ENCODE assay signal across 8 cellular contexts in the genomic region with DNA sequence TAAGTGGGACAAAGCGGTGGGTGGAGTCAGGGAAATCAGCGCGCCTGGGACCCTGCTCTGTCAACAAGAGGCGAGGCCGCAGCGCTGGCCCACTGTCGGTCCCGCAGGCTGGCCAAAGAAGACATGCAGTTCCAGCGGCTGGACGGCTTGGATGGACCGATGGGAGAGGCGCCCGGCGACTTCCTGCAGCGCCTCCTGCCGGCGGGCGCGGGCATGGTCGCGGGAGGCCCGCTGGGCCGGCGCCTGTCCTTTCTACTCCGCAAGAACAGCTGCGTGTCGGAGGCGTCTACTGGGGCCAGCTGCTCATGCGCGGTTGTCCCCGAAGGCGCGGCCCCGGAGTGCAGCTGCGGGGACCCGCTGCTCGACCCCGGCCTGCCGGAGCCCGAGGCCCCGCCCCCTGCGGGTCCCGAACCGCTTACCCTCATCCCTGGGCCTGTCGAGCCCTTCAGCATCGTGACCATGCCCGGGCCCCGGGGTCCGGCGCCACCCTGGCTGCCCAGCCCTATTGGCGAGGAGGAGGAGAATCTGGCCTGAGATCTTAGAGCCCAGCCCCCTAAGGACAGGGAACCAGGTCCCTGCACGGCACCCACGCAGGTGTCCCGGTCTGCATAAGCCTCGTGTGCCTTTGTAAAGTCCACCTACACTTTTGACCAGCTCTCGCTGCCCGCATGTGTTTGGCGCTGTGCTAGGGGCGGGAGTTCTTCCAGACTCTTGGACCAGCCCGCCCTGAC. TPM values are rescaled to one million over a fixed set of nuclear protein-coding genes. Genes with fewer than 3 reads are reported as not detected.
DNase-seq lines count a peak whose midpoint lies in the region; ATAC-seq, FAIRE-seq and TF ChIP-seq lines count a peak whose summit lies in the region.

No MANE protein-coding gene starts in this region.

- peak; percentile 47 for FAIRE-seq in GM12878 (lab: Jason Lieb, UNC)

- no peaks in the 10 kb centered on the region for H4K20me1 ChIP-seq in GM12878 (ENCODE audit: control insufficient read depth, insufficient read depth)

- TF ChIP-seq CTCF in GM12878 (IDR thresholded peaks at IDR 0.05 in 2 of 3, conservative IDR thresholded peaks at IDR 0.05 in 1 of 3; ENCODE audit: control insufficient read depth in 2 of 3, extremely low read depth in 1 of 3, insufficient read depth in 1 of 3, low read depth in 3 of 3, low read length in 3 of 3): peak; percentile 82 to 91 (median 89)
- TF ChIP-seq CTCF in gastrocnemius medialis (IDR thresholded peaks at IDR 0.05 in 4 of 5, conservative IDR thresholded peaks at IDR 0.05 in 1 of 5): peak; percentile 78 to 92 (median 83)

- TF ChIP-seq EP300 in GM12878 (IDR thresholded peaks at IDR 0.05; ENCODE audit: borderline replicate concordance in 1 of 2, control insufficient read depth in 1 of 2, low read depth in 2 of 2, low read length in 2 of 2): no peak

- peak overlapping the region; percentile 93 for H3K4me2 ChIP-seq in GM12878 (ENCODE audit: control insufficient read depth, insufficient read depth)

- POLR2A ChIA-PET in GM12878 (lab: Charles Lee): interaction anchor here (0.6 kb wide), 1 partner anchor 141 kb away, joined by 3 read pairs; no protein-coding TSS in a partner anchor

- SMC1A ChIA-PET in GM12878 (lab: Charles Lee; ENCODE audit: uncharacterized antibody, unreplicated experiment): interaction anchor here (0.6 to 1.7 kb wide), 8 partner anchors 21 to 90 kb away, joined by 3 to 6 read pairs (median 3); partner anchors contain the start of genes FBXW9 and GET3

- no peaks in the 10 kb centered on the region for H3K79me2 ChIP-seq in GM12878 (ENCODE audit: control insufficient read depth, insufficient read depth, low read length)

- H3K9ac ChIP-seq in GM12878 (ENCODE audit: control insufficient read depth, insufficient read depth, low read length): no peak overlapping the region

- 12% methylated on average over 50 of the region's 60 CpGs for WGBS in GM12878 (ENCODE audit: insufficient coverage, insufficient replicate concordance, low lambda C conversion rate, missing lambda C conversion rate)
- WGBS in iPS DF 6.9 (ENCODE audit: insufficient coverage, insufficient read length): no CpG with 5 or more reads among the region's 60 CpGs

- H3K4me1 ChIP-seq in GM12878 (ENCODE audit: control insufficient read depth, insufficient read depth, low read length) (no peaks in the 10 kb centered on the region), iPS DF 6.9 (ENCODE audit: control insufficient read depth, insufficient read depth, low read length) (peaks cover 2% of the 10 kb centered on the region; the same call in 1 of the 2 replicates), gastrocnemius medialis (peaks cover 8% of the 10 kb centered on the region in 2 donors)

- H3K4me3 ChIP-seq in GM12878 (peak overlapping the region; percentile 32; the same call in 1 of the 2 replicates), iPS DF 6.9 (ENCODE audit: low read length) (peak overlapping the region; percentile 24; the same call in 1 of the 2 replicates), gastrocnemius medialis (peak overlapping the region; percentile 24 to 53 (median 46))

- peak; percentile 18 for DNase-seq in GDM1 (lab: John Stamatoyannopoulos, UW)
- peak; percentile 65 for DNase-seq in NCI-H1105 (lab: John Stamatoyannopoulos, UW)
- DNase-seq in T-helper 9 cell: peak; percentile 60
- no peak for DNase-seq in GM12878 (ENCODE audit: low read depth, low spot score)
- DNase-seq in iPS DF 6.9 (ENCODE audit: low read depth, low spot score): peak; percentile 63
- peak in 1 of 2 donors; percentile 70 for DNase-seq in gastrocnemius medialis

- in situ Hi-C loops in GM12878 (cut with MboI): no loop called here
- in situ Hi-C loops in gastrocnemius medialis (cut with MboI; ENCODE audit: low sequenced_read_pairs in 4 of 4): loop anchor here in 1 of 4 donors (5.0 kb wide), 1 partner anchor 90 kb away; no protein-coding TSS in a partner anchor

- H3K27me3 ChIP-seq in GM12878 (replicated peaks in 1 of 2; ENCODE audit: control insufficient read depth in 2 of 2, insufficient read depth in 2 of 2, low read length in 1 of 2) (peaks cover 0 to 2% of the 10 kb centered on the region in 2 experiments; a peak in 1 of 4 replicates), iPS DF 6.9 (ENCODE audit: control insufficient read depth, insufficient read depth, low read length) (no peaks in the 10 kb centered on the region), gastrocnemius medialis (peaks cover 0 to 4% (median 0%) of the 10 kb centered on the region in 3 donors)

- BruUV-seq in GM12878 (replicated peaks; lab: Mats Ljungman, UMichigan): no TSS peak

- peak; percentile 93 for ATAC-seq in GM12878
- ATAC-seq in gastrocnemius medialis: peak; percentile 60 to 83
- no peak for ATAC-seq in GM21447 (IDR thresholded peaks at IDR 0.05; ENCODE audit: unreplicated experiment)
- no peak for ATAC-seq in GM18868 (IDR thresholded peaks at IDR 0.05; ENCODE audit: unreplicated experiment)

- intact Hi-C loops in GM12878 (cut with micrococcal nuclease; ENCODE audit: unreplicated experiment) (loop anchor here (1.0 to 5.0 kb wide), 2 partner anchors 40 to 195 kb away; no protein-coding TSS in a partner anchor), gastrocnemius medialis (cut with DNase I; ENCODE audit: low total_unique reads) (loop anchor here (5.0 kb wide), 1 partner anchor 45 kb away; no protein-coding TSS in a partner anchor)

- RAD21 ChIA-PET in GM12878 (lab: Charles Lee; ENCODE audit: unreplicated experiment): interaction anchor here (0.6 to 1.0 kb wide), 3 partner anchors 23 to 89 kb away, joined by 3 read pairs; partner anchors contain the start of gene TRIR

- no peaks in the 10 kb centered on the region for H3K36me3 ChIP-seq in GM12878 (ENCODE audit: control insufficient read depth in 2 of 2, insufficient read depth in 2 of 2, low read length in 1 of 2)
- no peaks in the 10 kb centered on the region for H3K36me3 ChIP-seq in iPS DF 6.9 (ENCODE audit: control insufficient read depth, insufficient read depth, low read length)
- H3K36me3 ChIP-seq in gastrocnemius medialis: no peaks in the 10 kb centered on the region

- H2AFZ ChIP-seq in GM12878 (ENCODE audit: control insufficient read depth, low read depth, low read length): peak overlapping the region; percentile 65; the same call in 1 of the 2 replicates

- no peaks in the 10 kb centered on the region for H3K9me3 ChIP-seq in GM12878 (replicated peaks; ENCODE audit: control insufficient read depth, insufficient read depth, low read length)
- no peaks in the 10 kb centered on the region for H3K9me3 ChIP-seq in iPS DF 6.9 (ENCODE audit: control insufficient read depth, insufficient read depth, low read length)
- no peaks in the 10 kb centered on the region for H3K9me3 ChIP-seq in gastrocnemius medialis

- no peak for TF ChIP-seq POLR2A in GM12878 (IDR thresholded peaks at IDR 0.05; ENCODE audit: low read depth, low read length)
- no peak for TF ChIP-seq POLR2A in gastrocnemius medialis (IDR thresholded peaks at IDR 0.05)

- H3K27ac ChIP-seq in GM12878 (ENCODE audit: control insufficient read depth, insufficient read depth) (no peak overlapping the region), iPS DF 6.9 (ENCODE audit: low read length) (no peak overlapping the region), gastrocnemius medialis (peak overlapping the region in 3 of 4 donors; percentile 11 to 58 (median 57))

- TF ChIP-seq RAD21 in GM12878 (IDR thresholded peaks at IDR 0.05; ENCODE audit: insufficient read depth, low read depth, low read length): peak; percentile 49

- CTCF ChIA-PET in GM12878 (lab: Yijun Ruan, JAX): interaction anchor here (0.6 to 17.0 kb wide), 21 partner anchors 8 to 961 kb away, joined by 3 to 426 read pairs (median 5); partner anchors contain the start of genes DHPS, FBXW9, GET3 and JUNB

RNA-seq across cellular contexts. Expression of gene BEST2, which starts 6.1 kb away (rescaled TPM):
- not detected in 2 replicates for total RNA-seq in GM12878 (2013; cell fraction: nucleolus; rRNA removed)
- total RNA-seq in GM12878 (2014; rRNA removed): not detected in 2 replicates
- total RNA-seq in GM12878 (2014; rRNA removed; fragmentation: Illumina TruSeq; extraction: Trizol): not detected in 2 replicates
- 0.08 TPM in 1 of 2 replicates, not detected in the other for total RNA-seq in GM12878 (2021)
- not detected for polyA plus RNA-seq in GM12878 (2011; ENCODE audit: low read depth)
- polyA plus RNA-seq in GM12878 (2011; rRNA removed): not detected in 2 replicates
- polyA plus RNA-seq in GM12878 (2011; cell fraction: cytosol; rRNA removed): 0.03 and 0.10 TPM in 2 replicates
- not detected in 2 replicates for polyA plus RNA-seq in GM12878 (2011; cell fraction: nucleus; rRNA removed)
- 0.15 and 0.20 TPM in 2 replicates for polyA plus RNA-seq in GM12878 (2012)
- polyA plus RNA-seq in GM12878 (2014; fragmentation: Illumina TruSeq; extraction: Trizol): not detected in 2 replicates
- not detected for polyA plus RNA-seq in GM12878 (2014; fragmentation: Nextera tagmentation; extraction: Ambion mirVana)
- polyA plus RNA-seq in GM12878 (2014; rRNA removed): 0.09 TPM in 1 of 2 replicates, not detected in the other
- polyA plus RNA-seq in GM12878 (2016; fragmentation: Nextera tagmentation; extraction: Ambion mirVana): not detected
- polyA minus RNA-seq in GM12878 (2011; rRNA and poly(A)+ RNA removed): not detected in 2 replicates
- not detected in 2 replicates for polyA minus RNA-seq in GM12878 (2011; cell fraction: cytosol; rRNA and poly(A)+ RNA removed)
- not detected in 2 replicates for polyA minus RNA-seq in GM12878 (2011; cell fraction: nucleus; rRNA and poly(A)+ RNA removed)
- total RNA-seq in gastrocnemius medialis: under 1 TPM in 1 of 4 donors, not detected in 3; 0.63 TPM

RNA-seq across cellular contexts. Expression of gene HOOK2, which starts 17.6 kb away (rescaled TPM):
- 23.1 and 31.7 TPM in 2 replicates for total RNA-seq in GM12878 (2013; cell fraction: nucleolus; rRNA removed)
- total RNA-seq in GM12878 (2014; rRNA removed): 5.8 and 6.8 TPM in 2 replicates
- 3.4 and 3.8 TPM in 2 replicates for total RNA-seq in GM12878 (2014; rRNA removed; fragmentation: Illumina TruSeq; extraction: Trizol)
- 6.4 and 8.3 TPM in 2 replicates for total RNA-seq in GM12878 (2021)
- polyA plus RNA-seq in GM12878 (2011; ENCODE audit: low read depth): 6.3 TPM
- polyA plus RNA-seq in GM12878 (2011; rRNA removed): 3.3 and 3.5 TPM in 2 replicates
- 3.0 and 3.4 TPM in 2 replicates for polyA plus RNA-seq in GM12878 (2011; cell fraction: cytosol; rRNA removed)
- 14.3 and 19.5 TPM in 2 replicates for polyA plus RNA-seq in GM12878 (2011; cell fraction: nucleus; rRNA removed)
- 11.6 and 13.2 TPM in 2 replicates for polyA plus RNA-seq in GM12878 (2012)
- polyA plus RNA-seq in GM12878 (2014; fragmentation: Illumina TruSeq; extraction: Trizol): 4.4 and 5.6 TPM in 2 replicates
- polyA plus RNA-seq in GM12878 (2014; fragmentation: Nextera tagmentation; extraction: Ambion mirVana): 1 to 10 TPM; 1.5 TPM
- polyA plus RNA-seq in GM12878 (2014; rRNA removed): 8.6 and 9.6 TPM in 2 replicates
- polyA plus RNA-seq in GM12878 (2016; fragmentation: Nextera tagmentation; extraction: Ambion mirVana): 1 to 10 TPM; 7.5 to 9.2 TPM
- 1.9 and 5.6 TPM in 2 replicates for polyA minus RNA-seq in GM12878 (2011; rRNA and poly(A)+ RNA removed)
- not detected in 2 replicates for polyA minus RNA-seq in GM12878 (2011; cell fraction: cytosol; rRNA and poly(A)+ RNA removed)
- polyA minus RNA-seq in GM12878 (2011; cell fraction: nucleus; rRNA and poly(A)+ RNA removed): 5.7 and 8.6 TPM in 2 replicates
- 10 to 100 TPM; 12.3 to 23.4 (median 17.6) TPM for total RNA-seq in gastrocnemius medialis

RNA-seq across cellular contexts. Expression of gene GET3, which starts 20.4 kb away (rescaled TPM):
- total RNA-seq in GM12878 (2013; cell fraction: nucleolus; rRNA removed): 6.7 and 10.6 TPM in 2 replicates
- total RNA-seq in GM12878 (2014; rRNA removed) (109 and 118 TPM in 2 replicates), GM12878 (2014; rRNA removed; fragmentation: Illumina TruSeq; extraction: Trizol) (56.2 and 61.4 TPM in 2 replicates), GM12878 (2021) (75.3 and 84.0 TPM in 2 replicates), gastrocnemius medialis (10 to 100 TPM; 52.6 to 85.1 (median 70.5) TPM)
- polyA plus RNA-seq in GM12878 (2011; ENCODE audit: low read depth): 52.8 TPM
- polyA plus RNA-seq in GM12878 (2011; rRNA removed) (57.3 and 121 TPM in 2 replicates), GM12878 (2014; fragmentation: Illumina TruSeq; extraction: Trizol) (22.7 and 76.6 TPM in 2 replicates), GM12878 (2014; fragmentation: Nextera tagmentation; extraction: Ambion mirVana) (10 to 100 TPM; 14.5 to 22.0 TPM), GM12878 (2014; rRNA removed) (144 and 156 TPM in 2 replicates), GM12878 (2016; fragmentation: Nextera tagmentation; extraction: Ambion mirVana) (100 to 1,000 TPM; 126 to 139 TPM)
- polyA plus RNA-seq in GM12878 (2011; cell fraction: cytosol; rRNA removed): 140 and 205 TPM in 2 replicates
- 126 and 133 TPM in 2 replicates for polyA plus RNA-seq in GM12878 (2011; cell fraction: nucleus; rRNA removed)
- polyA plus RNA-seq in GM12878 (2012): 60.3 and 78.8 TPM in 2 replicates
- 56.2 and 89.3 TPM in 2 replicates for polyA minus RNA-seq in GM12878 (2011; rRNA and poly(A)+ RNA removed)
- 28.9 and 31.8 TPM in 2 replicates for polyA minus RNA-seq in GM12878 (2011; cell fraction: cytosol; rRNA and poly(A)+ RNA removed)
- polyA minus RNA-seq in GM12878 (2011; cell fraction: nucleus; rRNA and poly(A)+ RNA removed): 11.1 and 15.2 TPM in 2 replicates

RNA-seq across cellular contexts. Expression of gene TRIR, which starts 23.2 kb away (rescaled TPM):
- total RNA-seq in GM12878 (2013; cell fraction: nucleolus; rRNA removed): 26.0 and 30.2 TPM in 2 replicates
- total RNA-seq in GM12878 (2014; rRNA removed) (291 and 318 TPM in 2 replicates), GM12878 (2014; rRNA removed; fragmentation: Illumina TruSeq; extraction: Trizol) (113 and 124 TPM in 2 replicates), GM12878 (2021) (202 and 213 TPM in 2 replicates), gastrocnemius medialis (100 to 1,000 TPM; 260 to 354 (median 297) TPM)
- 172 TPM for polyA plus RNA-seq in GM12878 (2011; ENCODE audit: low read depth)
- polyA plus RNA-seq in GM12878 (2011; rRNA removed) (174 and 229 TPM in 2 replicates), GM12878 (2014; fragmentation: Illumina TruSeq; extraction: Trizol) (126 and 147 TPM in 2 replicates), GM12878 (2014; fragmentation: Nextera tagmentation; extraction: Ambion mirVana) (10 to 100 TPM; 59.7 to 96.0 TPM), GM12878 (2014; rRNA removed) (426 and 483 TPM in 2 replicates), GM12878 (2016; fragmentation: Nextera tagmentation; extraction: Ambion mirVana) (100 to 1,000 TPM; 193 to 202 TPM)
- polyA plus RNA-seq in GM12878 (2011; cell fraction: cytosol; rRNA removed): 227 and 370 TPM in 2 replicates
- polyA plus RNA-seq in GM12878 (2011; cell fraction: nucleus; rRNA removed): 111 and 155 TPM in 2 replicates
- 211 and 282 TPM in 2 replicates for polyA plus RNA-seq in GM12878 (2012)
- 48.4 and 67.3 TPM in 2 replicates for polyA minus RNA-seq in GM12878 (2011; rRNA and poly(A)+ RNA removed)
- 33.4 and 33.8 TPM in 2 replicates for polyA minus RNA-seq in GM12878 (2011; cell fraction: cytosol; rRNA and poly(A)+ RNA removed)
- polyA minus RNA-seq in GM12878 (2011; cell fraction: nucleus; rRNA and poly(A)+ RNA removed): 14.7 and 23.8 TPM in 2 replicates

RNA-seq across cellular contexts. Expression of gene JUNB, which starts 33.6 kb away (rescaled TPM):
- total RNA-seq in GM12878 (2013; cell fraction: nucleolus; rRNA removed): 202 and 232 TPM in 2 replicates
- total RNA-seq in GM12878 (2014; rRNA removed): 102 and 110 TPM in 2 replicates
- 15.2 and 17.0 TPM in 2 replicates for total RNA-seq in GM12878 (2014; rRNA removed; fragmentation: Illumina TruSeq; extraction: Trizol)
- 116 and 123 TPM in 2 replicates for total RNA-seq in GM12878 (2021)
- polyA plus RNA-seq in GM12878 (2011; ENCODE audit: low read depth): 6.7 TPM
- polyA plus RNA-seq in GM12878 (2011; rRNA removed): 17.2 and 65.1 TPM in 2 replicates
- polyA plus RNA-seq in GM12878 (2011; cell fraction: cytosol; rRNA removed): 146 and 179 TPM in 2 replicates
- 238 and 308 TPM in 2 replicates for polyA plus RNA-seq in GM12878 (2011; cell fraction: nucleus; rRNA removed)
- polyA plus RNA-seq in GM12878 (2012): 47.0 and 94.2 TPM in 2 replicates
- polyA plus RNA-seq in GM12878 (2014; fragmentation: Illumina TruSeq; extraction: Trizol): 0.51 and 4.8 TPM in 2 replicates
- polyA plus RNA-seq in GM12878 (2014; fragmentation: Nextera tagmentation; extraction: Ambion mirVana): 1 to 10 TPM in 1 of 2 experiments, under 1 TPM in 1; 0.55 to 2.4 TPM
- polyA plus RNA-seq in GM12878 (2014; rRNA removed): 144 and 154 TPM in 2 replicates
- polyA plus RNA-seq in GM12878 (2016; fragmentation: Nextera tagmentation; extraction: Ambion mirVana): 10 to 100 TPM; 71.6 to 96.6 TPM
- 20.8 and 48.9 TPM in 2 replicates for polyA minus RNA-seq in GM12878 (2011; rRNA and poly(A)+ RNA removed)
- 62.3 and 63.3 TPM in 2 replicates for polyA minus RNA-seq in GM12878 (2011; cell fraction: cytosol; rRNA and poly(A)+ RNA removed)
- polyA minus RNA-seq in GM12878 (2011; cell fraction: nucleus; rRNA and poly(A)+ RNA removed): 99.1 and 140 TPM in 2 replicates
- 100 to 1,000 TPM in 2 of 4 donors, 10 to 100 TPM in 2; 59.0 to 200 (median 128) TPM for total RNA-seq in gastrocnemius medialis

Comparison
In these comparisons a context has a peak if more than half of its experiments do, and no peak if none do; other contexts are left out.
1. ATAC-seq: peak in GM12878 (single experiment) and gastrocnemius medialis (2 of 2); none in GM21447 (single experiment) and GM18868 (single experiment).
2. H3K27ac ChIP-seq: peak in gastrocnemius medialis (3 of 4); none in GM12878 (single experiment) and iPS DF 6.9 (single experiment).
3. Peak in every context shown above with its lines, with median percentiles within 50 percentile points of each other: H3K4me3 ChIP-seq.